In the genomic region with DNA sequence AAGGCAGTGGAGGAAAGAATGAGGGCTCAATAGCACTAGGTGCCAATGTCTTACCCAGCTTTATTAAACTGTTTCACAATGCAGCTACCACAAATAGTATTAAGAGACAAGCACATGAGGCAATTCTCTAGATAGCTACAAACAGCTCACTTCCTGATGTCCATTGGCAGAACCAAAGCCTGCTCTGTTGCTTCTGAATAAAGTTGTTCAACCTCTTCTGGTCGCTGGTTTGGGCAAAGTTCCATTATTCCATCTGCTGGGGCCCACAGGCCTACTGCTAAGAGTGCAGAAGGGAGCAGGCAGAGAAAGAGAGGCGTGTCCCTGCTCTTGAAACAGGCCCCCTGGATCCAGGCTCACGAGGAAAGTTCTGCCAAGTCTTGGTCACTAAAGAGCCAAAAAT, we compare ENCODE assay signal across 12 cellular contexts.
DNase-seq lines count a peak whose midpoint lies in the region; ATAC-seq and TF ChIP-seq lines count a peak whose summit lies in the region.
"Had no signal": no experiment of that assay in that cellular context is flagged by ENCODE, and none has a peak within 500 bp of the region (broad histone marks: within the 10 kb centered on the region; RNA-seq: fewer than 3 reads in every experiment).

No MANE protein-coding gene starts in this region.

- CTCF ChIA-PET in activated CD4-positive, alpha-beta T cell treated with anti-CD3 and anti-CD28 coated beads for 36 hours (lab: Charles Lee) = no interaction called here

- no peaks in the 10 kb centered on the region for H3K36me3 Mint-ChIP-seq in activated CD4-positive, alpha-beta T cell treated with anti-CD3 and anti-CD28 coated beads, Interleukin-2, amount 10 ng/mL, durations not matched to agents 24 days and 14 days (ENCODE audit: low read depth)
- H3K36me3 Mint-ChIP-seq in activated CD4-positive, alpha-beta T cell treated with anti-CD3 and anti-CD28 coated beads for 36 hours (ENCODE audit: low read depth) = no peaks in the 10 kb centered on the region
- no peaks in the 10 kb centered on the region for H3K36me3 Mint-ChIP-seq in stimulated activated effector memory CD8-positive, alpha-beta T cell treated with anti-CD3 and anti-CD28 coated beads, Interleukin-12 subunit alpha, Interleukin-12 subunit beta, amount 100 ng/mL, for 72 hours
- H3K36me3 Mint-ChIP-seq: activated naive CD4-positive, alpha-beta T cell treated with anti-CD3 and anti-CD28 coated beads, Interleukin-2, amount 50 U/mL, for 72 hours had no signal

- H3K4me3 ChIP-seq in epithelial cell of esophagus (ENCODE audit: low read length) (no peak overlapping the region), mucosa of descending colon (no peak overlapping the region), uterus (no peak overlapping the region)

- no peak for TF ChIP-seq CTCF in epithelial cell of esophagus (IDR thresholded peaks at IDR 0.05; ENCODE audit: insufficient read depth, low read depth, low read length, missing control alignments)
- no peak for TF ChIP-seq CTCF in mucosa of descending colon (IDR thresholded peaks at IDR 0.05)
- no peak for TF ChIP-seq CTCF in uterus (IDR thresholded peaks at IDR 0.05)

- H3K27ac ChIP-seq in uterus = peak overlapping the region; percentile 62 to 67
- H3K27ac ChIP-seq: 22Rv1 had no signal

- intact Hi-C loops in activated CD4-positive, alpha-beta T cell treated with anti-CD3 and anti-CD28 coated beads, Interleukin-2, amount 10 ng/mL, durations not matched to agents 24 days and 14 days (cut with micrococcal nuclease) = no loop called here
- intact Hi-C loops in activated CD4-positive, alpha-beta T cell treated with anti-CD3 and anti-CD28 coated beads for 36 hours (cut with DNase I, micrococcal nuclease) = no loop called here
- intact Hi-C loops in mucosa of descending colon (cut with DNase I, micrococcal nuclease) = no loop called here
- intact Hi-C loops in uterus (cut with DNase I; ENCODE audit: low total_unique reads) = no loop called here

- peak; percentile 38 for DNase-seq in activated CD4-positive, alpha-beta T cell treated with anti-CD3 and anti-CD28 coated beads, Interleukin-2, amount 10 ng/mL, durations not matched to agents 24 days and 14 days
- DNase-seq in activated CD4-positive, alpha-beta T cell treated with anti-CD3 and anti-CD28 coated beads for 36 hours = no peak
- DNase-seq in epithelial cell of esophagus (ENCODE audit: low read depth) (peak; percentile 13), mucosa of descending colon (peak in 1 of 3 donors; percentile 35), uterus (peak; percentile 83 to 89), ACHN (no peak), kidney tubule cell (ENCODE audit: low spot score) (no peak)
- no peak for DNase-seq in stimulated activated effector memory CD8-positive, alpha-beta T cell treated with anti-CD3 and anti-CD28 coated beads, Interleukin-12 subunit alpha, Interleukin-12 subunit beta, amount 100 ng/mL, for 72 hours (ENCODE audit: low spot score in 2 of 2)
- DNase-seq: NCI-H2029 treated with DMSO at 0.1 percent for 48 hours; stimulated activated naive CD4-positive, alpha-beta T cell treated with Interleukin-2 at 50 U/mL for 16 hours had no signal

- POLR2A ChIA-PET in activated CD4-positive, alpha-beta T cell treated with anti-CD3 and anti-CD28 coated beads for 36 hours (lab: Charles Lee) = no interaction called here

- H3K27me3 Mint-ChIP-seq in activated CD4-positive, alpha-beta T cell treated with anti-CD3 and anti-CD28 coated beads, Interleukin-2, amount 10 ng/mL, durations not matched to agents 24 days and 14 days = no peaks in the 10 kb centered on the region
- H3K27me3 Mint-ChIP-seq in activated CD4-positive, alpha-beta T cell treated with anti-CD3 and anti-CD28 coated beads for 36 hours = no peaks in the 10 kb centered on the region

- no peak for ATAC-seq in activated CD4-positive, alpha-beta T cell treated with anti-CD3 and anti-CD28 coated beads for 36 hours
- peak; percentile 46 for ATAC-seq in mucosa of descending colon
- no peak for ATAC-seq in stimulated activated effector memory CD8-positive, alpha-beta T cell treated with anti-CD3 and anti-CD28 coated beads, Interleukin-12 subunit alpha, Interleukin-12 subunit beta, amount 100 ng/mL, for 72 hours
- ATAC-seq: activated naive CD4-positive, alpha-beta T cell treated with anti-CD3 and anti-CD28 coated beads, Interleukin-2, amount 50 U/mL, for 72 hours had no signal

- no peaks in the 10 kb centered on the region for H3K4me1 ChIP-seq in mucosa of descending colon (ENCODE audit: low read depth)
- H3K4me1 ChIP-seq in uterus = peaks cover 0 to 3% of the 10 kb centered on the region in 2 donors

- no peaks in the 10 kb centered on the region for H3K9me3 ChIP-seq in mucosa of descending colon
- H3K9me3 ChIP-seq in uterus = no peaks in the 10 kb centered on the region

- no peak overlapping the region for H3K27ac Mint-ChIP-seq in activated CD4-positive, alpha-beta T cell treated with anti-CD3 and anti-CD28 coated beads, Interleukin-2, amount 10 ng/mL, durations not matched to agents 24 days and 14 days
- no peak overlapping the region for H3K27ac Mint-ChIP-seq in activated CD4-positive, alpha-beta T cell treated with anti-CD3 and anti-CD28 coated beads for 36 hours
- no peak overlapping the region for H3K27ac Mint-ChIP-seq in stimulated activated effector memory CD8-positive, alpha-beta T cell treated with anti-CD3 and anti-CD28 coated beads, Interleukin-12 subunit alpha, Interleukin-12 subunit beta, amount 100 ng/mL, for 72 hours
- H3K27ac Mint-ChIP-seq: activated naive CD4-positive, alpha-beta T cell treated with anti-CD3 and anti-CD28 coated beads, Interleukin-2, amount 50 U/mL, for 72 hours had no signal

- no peak for TF ChIP-seq POLR2A in uterus (IDR thresholded peaks at IDR 0.05)

- no peaks in the 10 kb centered on the region for H3K36me3 ChIP-seq in mucosa of descending colon (ENCODE audit: low read depth)
- H3K36me3 ChIP-seq in uterus = no peaks in the 10 kb centered on the region

- H3K9me3 Mint-ChIP-seq in activated CD4-positive, alpha-beta T cell treated with anti-CD3 and anti-CD28 coated beads, Interleukin-2, amount 10 ng/mL, durations not matched to agents 24 days and 14 days = no peaks in the 10 kb centered on the region
- no peaks in the 10 kb centered on the region for H3K9me3 Mint-ChIP-seq in activated CD4-positive, alpha-beta T cell treated with anti-CD3 and anti-CD28 coated beads for 36 hours (ENCODE audit: low read depth)
- H3K9me3 Mint-ChIP-seq in stimulated activated effector memory CD8-positive, alpha-beta T cell treated with anti-CD3 and anti-CD28 coated beads, Interleukin-12 subunit alpha, Interleukin-12 subunit beta, amount 100 ng/mL, for 72 hours = no peaks in the 10 kb centered on the region
- H3K9me3 Mint-ChIP-seq: activated naive CD4-positive, alpha-beta T cell treated with anti-CD3 and anti-CD28 coated beads, Interleukin-2, amount 50 U/mL, for 72 hours had no signal

- H3K4me1 Mint-ChIP-seq in activated CD4-positive, alpha-beta T cell treated with anti-CD3 and anti-CD28 coated beads, Interleukin-2, amount 10 ng/mL, durations not matched to agents 24 days and 14 days = no peaks in the 10 kb centered on the region
- peaks cover 2% of the 10 kb centered on the region for H3K4me1 Mint-ChIP-seq in activated CD4-positive, alpha-beta T cell treated with anti-CD3 and anti-CD28 coated beads for 36 hours
- no peaks in the 10 kb centered on the region for H3K4me1 Mint-ChIP-seq in stimulated activated effector memory CD8-positive, alpha-beta T cell treated with anti-CD3 and anti-CD28 coated beads, Interleukin-12 subunit alpha, Interleukin-12 subunit beta, amount 100 ng/mL, for 72 hours

- H3K4me3 Mint-ChIP-seq in activated CD4-positive, alpha-beta T cell treated with anti-CD3 and anti-CD28 coated beads, Interleukin-2, amount 10 ng/mL, durations not matched to agents 24 days and 14 days = no peak overlapping the region
- no peak overlapping the region for H3K4me3 Mint-ChIP-seq in activated CD4-positive, alpha-beta T cell treated with anti-CD3 and anti-CD28 coated beads for 36 hours
- no peak overlapping the region for H3K4me3 Mint-ChIP-seq in stimulated activated effector memory CD8-positive, alpha-beta T cell treated with anti-CD3 and anti-CD28 coated beads, Interleukin-12 subunit alpha, Interleukin-12 subunit beta, amount 100 ng/mL, for 72 hours

- H3K27me3 ChIP-seq in uterus = no peaks in the 10 kb centered on the region

- in situ Hi-C loops in ACHN (cut with HindIII; ENCODE audit: low pct_ligation_motif_present, low pct_unique_long_range_greater_than_20kb, low sequenced_read_pairs) = no loop called here

Comparison
In these comparisons a context has a peak if more than half of its experiments do, and no peak if none do; other contexts are left out.
1. DNase-seq: peak in activated CD4-positive, alpha-beta T cell treated with anti-CD3 and anti-CD28 coated beads, Interleukin-2, amount 10 ng/mL, durations not matched to agents 24 days and 14 days (single experiment), epithelial cell of esophagus (single experiment) and uterus (2 of 2); none in activated CD4-positive, alpha-beta T cell treated with anti-CD3 and anti-CD28 coated beads for 36 hours (single experiment), stimulated activated effector memory CD8-positive, alpha-beta T cell treated with anti-CD3 and anti-CD28 coated beads, Interleukin-12 subunit alpha, Interleukin-12 subunit beta, amount 100 ng/mL, for 72 hours (0 of 2), ACHN (single experiment) and kidney tubule cell (single experiment).